Comparison of ENCODE assay signal across 8 cellular contexts in genomic region chr3:13414040-13414729, GRCh38. TPM values are rescaled to one million over a fixed set of nuclear protein-coding genes. Genes with fewer than 3 reads are reported as not detected.
A peak's percentile ranks its signal among the peaks of the same experiment; 100 is the strongest.
DNase-seq lines count a peak whose midpoint lies in the region; ATAC-seq and TF ChIP-seq lines count a peak whose summit lies in the region.

No MANE protein-coding gene starts in this region.

- H3K36me3 Mint-ChIP-seq in T-cell = peaks cover under 1% of the 10 kb centered on the region
- H3K36me3 Mint-ChIP-seq in activated naive CD8-positive, alpha-beta T cell treated with anti-CD3 and anti-CD28 coated beads, Interleukin-2, amount 10 ng/mL, durations not matched to agents 7 days and 5 days = peaks cover 19% of the 10 kb centered on the region

- no peaks in the 10 kb centered on the region for H3K9me3 Mint-ChIP-seq in T-cell
- no peaks in the 10 kb centered on the region for H3K9me3 Mint-ChIP-seq in activated naive CD8-positive, alpha-beta T cell treated with anti-CD3 and anti-CD28 coated beads, Interleukin-2, amount 10 ng/mL, durations not matched to agents 7 days and 5 days

- TF ChIP-seq CTCF in right atrium auricular region (IDR thresholded peaks at IDR 0.05) (no peak), gastrocnemius medialis (IDR thresholded peaks at IDR 0.05 in 4 of 5, conservative IDR thresholded peaks at IDR 0.05 in 1 of 5) (no peak)

- CTCF ChIA-PET in T-cell (lab: Charles Lee) = interaction anchor here (0.7 to 2.7 kb wide), 2 partner anchors 38 to 66 kb away, joined by 4 to 22 read pairs; partner anchors contain the start of gene HDAC11 (in 1 of the 2)

- H3K27me3 ChIP-seq in right atrium auricular region (no peaks in the 10 kb centered on the region), gastrocnemius medialis (no peaks in the 10 kb centered on the region)

- H3K4me1 ChIP-seq in right atrium auricular region = peaks cover 0 to 3% of the 10 kb centered on the region in 2 donors
- H3K4me1 ChIP-seq in gastrocnemius medialis = peaks cover 0 to 10% of the 10 kb centered on the region in 2 donors

- in situ Hi-C loops in gastrocnemius medialis (cut with MboI; ENCODE audit: low sequenced_read_pairs in 4 of 4) = no loop called here

- H3K9me3 ChIP-seq in right atrium auricular region = no peaks in the 10 kb centered on the region
- H3K9me3 ChIP-seq in gastrocnemius medialis = no peaks in the 10 kb centered on the region

- H3K27ac ChIP-seq in right atrium auricular region = no peak overlapping the region
- H3K27ac ChIP-seq in gastrocnemius medialis = no peak overlapping the region

- no peak for TF ChIP-seq POLR2A in gastrocnemius medialis (IDR thresholded peaks at IDR 0.05)

- DNase-seq in Right ventricle myocardium inferior (ENCODE audit: missing footprints) (peak; percentile 87), right atrium auricular region (ENCODE audit: low spot score) (no peak), T-cell (peak; percentile 57 to 84 (median 69)), pons (ENCODE audit: low spot score) (peak; percentile 62), NCI-H446 treated with DMSO at 0.1 percent for 48 hours (lab: John Stamatoyannopoulos, UW) (no peak), gastrocnemius medialis (no peak)
- DNase-seq in activated naive CD8-positive, alpha-beta T cell treated with anti-CD3 and anti-CD28 coated beads, Interleukin-2, amount 10 ng/mL, durations not matched to agents 7 days and 5 days = peak; percentile 77

- H3K27ac Mint-ChIP-seq in T-cell = peak overlapping the region; percentile 94 to 99
- H3K27ac Mint-ChIP-seq in activated naive CD8-positive, alpha-beta T cell treated with anti-CD3 and anti-CD28 coated beads, Interleukin-2, amount 10 ng/mL, durations not matched to agents 7 days and 5 days = peak overlapping the region; percentile 90

- H3K4me1 Mint-ChIP-seq in T-cell = peaks cover 68 to 76% (median 69%) of the 10 kb centered on the region in 3 donors
- H3K4me1 Mint-ChIP-seq in activated naive CD8-positive, alpha-beta T cell treated with anti-CD3 and anti-CD28 coated beads, Interleukin-2, amount 10 ng/mL, durations not matched to agents 7 days and 5 days = peaks cover 53% of the 10 kb centered on the region

- intact Hi-C loops in Right ventricle myocardium inferior (cut with DNase I) (no loop called here), gastrocnemius medialis (cut with DNase I; ENCODE audit: low total_unique reads) (no loop called here)

- no peaks in the 10 kb centered on the region for H3K27me3 Mint-ChIP-seq in T-cell
- H3K27me3 Mint-ChIP-seq in activated naive CD8-positive, alpha-beta T cell treated with anti-CD3 and anti-CD28 coated beads, Interleukin-2, amount 10 ng/mL, durations not matched to agents 7 days and 5 days = no peaks in the 10 kb centered on the region

- peak; percentile 70 for ATAC-seq in Right ventricle myocardium inferior
- peak; percentile 86 for ATAC-seq in HG03108 (IDR thresholded peaks at IDR 0.05; ENCODE audit: unreplicated experiment)
- peak; percentile 87 to 92 (median 92) for ATAC-seq in T-cell (replicated peaks in 1 of 4)
- ATAC-seq in activated naive CD8-positive, alpha-beta T cell treated with anti-CD3 and anti-CD28 coated beads, Interleukin-2, amount 10 ng/mL, durations not matched to agents 7 days and 5 days (ENCODE audit: low read depth) = peak; percentile 93
- no peak for ATAC-seq in gastrocnemius medialis

- H3K36me3 ChIP-seq in right atrium auricular region (no peaks in the 10 kb centered on the region), gastrocnemius medialis (no peaks in the 10 kb centered on the region)

- H3K4me3 ChIP-seq in right atrium auricular region (no peak overlapping the region), gastrocnemius medialis (no peak overlapping the region)

- peak overlapping the region; percentile 68 to 82 (median 70) for H3K4me3 Mint-ChIP-seq in T-cell
- peak overlapping the region; percentile 79 for H3K4me3 Mint-ChIP-seq in activated naive CD8-positive, alpha-beta T cell treated with anti-CD3 and anti-CD28 coated beads, Interleukin-2, amount 10 ng/mL, durations not matched to agents 7 days and 5 days

- POLR2A ChIA-PET in T-cell (lab: Charles Lee) = no interaction called here
- POLR2A ChIA-PET in activated naive CD8-positive, alpha-beta T cell treated with anti-CD3 and anti-CD28 coated beads, Interleukin-2, amount 10 ng/mL, durations not matched to agents 7 days and 5 days (lab: Charles Lee) = interaction anchor here (0.6 to 2.8 kb wide), 6 partner anchors 9 to 234 kb away, joined by 3 to 19 read pairs (median 6); no protein-coding TSS in a partner anchor

RNA-seq across cellular contexts. Expression of gene NUP210, which starts 5.9 kb away (rescaled TPM):
- total RNA-seq in Right ventricle myocardium inferior = 3.5 TPM
- 1 to 10 TPM; 4.4 to 4.5 TPM for total RNA-seq in right atrium auricular region
- 100 to 1,000 TPM; 117 to 148 (median 125) TPM for total RNA-seq in T-cell
- total RNA-seq in activated naive CD8-positive, alpha-beta T cell treated with anti-CD3 and anti-CD28 coated beads, Interleukin-2, amount 10 ng/mL, durations not matched to agents 7 days and 5 days = 100 to 1,000 TPM; 163 to 170 TPM
- 1 to 10 TPM; 1.7 to 3.6 (median 2.7) TPM for total RNA-seq in gastrocnemius medialis

Comparison
In these comparisons a context has a peak if more than half of its experiments do, and no peak if none do; other contexts are left out.
1. DNase-seq: peak in Right ventricle myocardium inferior (single experiment), T-cell (34 of 34), activated naive CD8-positive, alpha-beta T cell treated with anti-CD3 and anti-CD28 coated beads, Interleukin-2, amount 10 ng/mL, durations not matched to agents 7 days and 5 days (single experiment) and pons (single experiment); none in right atrium auricular region (single experiment), NCI-H446 treated with DMSO at 0.1 percent for 48 hours (single experiment) and gastrocnemius medialis (0 of 2).
2. ATAC-seq: peak in Right ventricle myocardium inferior (single experiment), HG03108 (single experiment), T-cell (4 of 4) and activated naive CD8-positive, alpha-beta T cell treated with anti-CD3 and anti-CD28 coated beads, Interleukin-2, amount 10 ng/mL, durations not matched to agents 7 days and 5 days (single experiment); none in gastrocnemius medialis (0 of 2).
3. RNA of gene NUP210, which starts 5.9 kb away (total RNA-seq): 163 to 170 TPM in activated naive CD8-positive, alpha-beta T cell treated with anti-CD3 and anti-CD28 coated beads, Interleukin-2, amount 10 ng/mL, durations not matched to agents 7 days and 5 days and 117 to 148 TPM in T-cell; 4.4 to 4.5 TPM in right atrium auricular region, 3.5 TPM in Right ventricle myocardium inferior (single experiment) and 1.7 to 3.6 TPM in gastrocnemius medialis; every median in the first group is over 10 times any median in the second.